Comparison of ENCODE assay signal across 20 cellular contexts in the genomic region with DNA sequence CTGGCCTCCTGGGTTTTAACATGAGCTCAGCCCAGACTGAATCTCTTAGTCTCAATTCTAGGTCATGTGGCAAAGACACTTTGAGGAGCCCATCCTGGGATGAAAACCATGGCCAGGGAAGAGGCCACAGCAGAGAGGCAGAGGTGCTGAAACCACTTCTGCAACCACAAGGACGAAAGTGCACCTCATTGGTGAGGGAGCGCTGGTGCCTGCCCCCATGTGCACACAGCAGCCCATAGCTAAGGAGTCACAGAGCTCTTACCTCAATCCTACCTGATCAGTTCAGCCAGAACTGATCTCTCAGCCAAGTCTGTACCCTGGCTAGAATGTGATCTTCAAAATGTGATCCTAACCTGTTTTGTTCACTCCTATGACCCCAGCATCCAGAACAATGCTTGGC.
"Had no signal": no experiment of that assay in that cellular context is flagged by ENCODE, and none has a peak within 500 bp of the region (broad histone marks: within the 10 kb centered on the region; RNA-seq: fewer than 3 reads in every experiment).

No MANE protein-coding gene starts in this region.

- H3K4me3 ChIP-seq: lung, prostate gland, skin epidermis, testis had no signal

- H3K27ac Mint-ChIP-seq: activated CD4-positive, alpha-beta T cell treated with anti-CD3 and anti-CD28 coated beads, Interleukin-2, amount 10 ng/mL, durations not matched to agents 24 days and 14 days; activated CD8-positive, alpha-beta T cell treated with anti-CD3 and anti-CD28 coated beads, Interleukin-2, amount 10 ng/mL, durations not matched to agents 7 days and 5 days; activated T-cell treated with anti-CD3 and anti-CD28 coated beads, Interleukin-2, amount 50 U/mL, for 24 hours; dendritic cell treated with granulocyte-macrophage colony-stimulating factor and Interleukin-4, amounts not matched to agents 40 ng/mL and 50 ng/mL, for 4 days; stimulated activated naive CD8-positive, alpha-beta T cell treated with anti-CD3 and anti-CD28 coated beads, Interleukin-15, Interleukin-2, amounts not matched to agents 100 ng/mL and 50 ng/mL, for 24 hours had no signal

- H3K36me3 ChIP-seq: prostate gland had no signal

- H3K27ac ChIP-seq: prostate gland, testis had no signal

- DNase-seq: activated CD4-positive, alpha-beta T cell treated with anti-CD3 and anti-CD28 coated beads, Interleukin-2, amount 10 ng/mL, durations not matched to agents 24 days and 14 days; activated CD4-positive, CD25-positive, alpha-beta regulatory T cell; activated CD8-positive, alpha-beta T cell treated with anti-CD3 and anti-CD28 coated beads, Interleukin-2, amount 10 ng/mL, durations not matched to agents 7 days and 5 days; activated naive CD4-positive, alpha-beta T cell treated with anti-CD3 and anti-CD28 coated beads for 36 hours; activated T-cell treated with anti-CD3 and anti-CD28 coated beads, Interleukin-2, amount 50 U/mL, for 24 hours; anterior cingulate cortex; effector memory CD4-positive, alpha-beta T cell; foreskin fibroblast; head of caudate nucleus; right cardiac atrium; T-helper 1 cell; T-helper 9 cell; testis had no signal

- H3K27me3 ChIP-seq: testis had no signal

- H3K4me3 Mint-ChIP-seq: activated CD4-positive, alpha-beta T cell treated with anti-CD3 and anti-CD28 coated beads, Interleukin-2, amount 10 ng/mL, durations not matched to agents 24 days and 14 days; activated CD8-positive, alpha-beta T cell treated with anti-CD3 and anti-CD28 coated beads, Interleukin-2, amount 10 ng/mL, durations not matched to agents 7 days and 5 days; activated naive CD4-positive, alpha-beta T cell treated with anti-CD3 and anti-CD28 coated beads for 36 hours; activated T-cell treated with anti-CD3 and anti-CD28 coated beads, Interleukin-2, amount 50 U/mL, for 24 hours; dendritic cell treated with granulocyte-macrophage colony-stimulating factor and Interleukin-4, amounts not matched to agents 40 ng/mL and 50 ng/mL, for 4 days; neural crest cell; stimulated activated naive CD8-positive, alpha-beta T cell treated with anti-CD3 and anti-CD28 coated beads, Interleukin-15, Interleukin-2, amounts not matched to agents 100 ng/mL and 50 ng/mL, for 24 hours had no signal

- H3K9me3 ChIP-seq: prostate gland, testis had no signal

- H3K9me3 Mint-ChIP-seq: activated CD4-positive, alpha-beta T cell treated with anti-CD3 and anti-CD28 coated beads, Interleukin-2, amount 10 ng/mL, durations not matched to agents 24 days and 14 days; activated naive CD4-positive, alpha-beta T cell treated with anti-CD3 and anti-CD28 coated beads for 36 hours; activated T-cell treated with anti-CD3 and anti-CD28 coated beads, Interleukin-2, amount 50 U/mL, for 24 hours; dendritic cell treated with granulocyte-macrophage colony-stimulating factor and Interleukin-4, amounts not matched to agents 40 ng/mL and 50 ng/mL, for 4 days; neural crest cell; stimulated activated naive CD8-positive, alpha-beta T cell treated with anti-CD3 and anti-CD28 coated beads, Interleukin-15, Interleukin-2, amounts not matched to agents 100 ng/mL and 50 ng/mL, for 24 hours had no signal

- ATAC-seq: activated CD8-positive, alpha-beta T cell treated with anti-CD3 and anti-CD28 coated beads, Interleukin-2, amount 10 ng/mL, durations not matched to agents 7 days and 5 days; left lobe of liver; right cardiac atrium had no signal

- H3K27me3 Mint-ChIP-seq: activated CD4-positive, alpha-beta T cell treated with anti-CD3 and anti-CD28 coated beads, Interleukin-2, amount 10 ng/mL, durations not matched to agents 24 days and 14 days; activated T-cell treated with anti-CD3 and anti-CD28 coated beads, Interleukin-2, amount 50 U/mL, for 24 hours; dendritic cell treated with granulocyte-macrophage colony-stimulating factor and Interleukin-4, amounts not matched to agents 40 ng/mL and 50 ng/mL, for 4 days; stimulated activated naive CD8-positive, alpha-beta T cell treated with anti-CD3 and anti-CD28 coated beads, Interleukin-15, Interleukin-2, amounts not matched to agents 100 ng/mL and 50 ng/mL, for 24 hours had no signal

- H3K4me1 ChIP-seq: prostate gland, testis had no signal

- H3K4me1 Mint-ChIP-seq: activated CD4-positive, alpha-beta T cell treated with anti-CD3 and anti-CD28 coated beads, Interleukin-2, amount 10 ng/mL, durations not matched to agents 24 days and 14 days had no signal
